Comparison of ENCODE assay signal across 13 cellular contexts in the genomic region with DNA sequence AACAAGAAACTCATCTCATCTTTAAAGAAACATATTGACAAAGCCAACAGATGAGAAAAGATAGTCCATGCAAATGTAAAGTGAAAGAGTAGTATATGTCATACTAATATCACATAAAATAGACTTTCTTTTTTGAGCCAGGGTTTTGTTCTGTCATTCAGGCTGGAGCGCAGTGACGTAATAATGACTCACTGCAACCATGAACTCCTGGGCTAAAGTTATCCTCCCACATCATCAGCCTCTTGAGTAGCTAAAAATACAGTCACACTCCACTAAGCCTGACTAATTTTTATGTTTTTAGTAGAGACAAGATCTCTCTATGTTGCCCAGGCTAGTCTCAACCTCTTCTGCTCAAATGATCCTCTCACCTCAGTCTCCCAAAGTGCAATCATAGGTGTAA. TPM values are rescaled to one million over a fixed set of nuclear protein-coding genes. Genes with fewer than 3 reads are reported as not detected.
A peak's percentile ranks its signal among the peaks of the same experiment; 100 is the strongest.
DNase-seq lines count a peak whose midpoint lies in the region; ATAC-seq and TF ChIP-seq lines count a peak whose summit lies in the region.
"Had no signal": no experiment of that assay in that cellular context is flagged by ENCODE, and none has a peak within 500 bp of the region (broad histone marks: within the 10 kb centered on the region; RNA-seq: fewer than 3 reads in every experiment).

No MANE protein-coding gene starts in this region.

- H3K4me3 ChIP-seq in foreskin fibroblast (ENCODE audit: low read depth in 1 of 2, low read length in 2 of 2) = no peak overlapping the region
- H3K4me3 ChIP-seq: BLaER1, hepatocyte had no signal

- intact Hi-C loops in posterior vena cava (cut with DNase I) = no loop called here

- ATAC-seq in HG03432 (IDR thresholded peaks at IDR 0.05; ENCODE audit: unreplicated experiment) = peak; percentile 37
- ATAC-seq in GM19351 (IDR thresholded peaks at IDR 0.05; ENCODE audit: unreplicated experiment) = no peak
- ATAC-seq in GM19467 (IDR thresholded peaks at IDR 0.05; ENCODE audit: unreplicated experiment) = no peak

- DNase-seq in AG08396 (ENCODE audit: low spot score) (peak; percentile 22), T1000 (lab: John Stamatoyannopoulos, UW) (peak; percentile 39), foreskin fibroblast (peak; percentile 60 to 85), posterior vena cava (ENCODE audit: low spot score) (no peak), NCI-H2029 (lab: John Stamatoyannopoulos, UW) (no peak)
- DNase-seq: activated T-cell treated with anti-CD3 and anti-CD28 coated beads for 4 hours, NCI-H526 treated with DMSO at 0.1 percent for 48 hours, small intestine had no signal

- TF ChIP-seq CTCF in foreskin fibroblast (IDR thresholded peaks at IDR 0.05; ENCODE audit: low read depth, low read length) = no peak

RNA-seq across cellular contexts. Expression of a gene that starts 51.8 kb away (rescaled TPM):
- total RNA-seq in posterior vena cava = 1 to 10 TPM in 1 of 2 donors, under 1 TPM in 1; 0.81 to 2.5 TPM

Comparison
In these comparisons a context has a peak if more than half of its experiments do, and no peak if none do; other contexts are left out.
1. DNase-seq: peak in AG08396 (single experiment), T1000 (single experiment) and foreskin fibroblast (2 of 2); none in posterior vena cava (single experiment) and NCI-H2029 (single experiment).